Comparison of ENCODE assay signal across 22 cellular contexts in the genomic region with DNA sequence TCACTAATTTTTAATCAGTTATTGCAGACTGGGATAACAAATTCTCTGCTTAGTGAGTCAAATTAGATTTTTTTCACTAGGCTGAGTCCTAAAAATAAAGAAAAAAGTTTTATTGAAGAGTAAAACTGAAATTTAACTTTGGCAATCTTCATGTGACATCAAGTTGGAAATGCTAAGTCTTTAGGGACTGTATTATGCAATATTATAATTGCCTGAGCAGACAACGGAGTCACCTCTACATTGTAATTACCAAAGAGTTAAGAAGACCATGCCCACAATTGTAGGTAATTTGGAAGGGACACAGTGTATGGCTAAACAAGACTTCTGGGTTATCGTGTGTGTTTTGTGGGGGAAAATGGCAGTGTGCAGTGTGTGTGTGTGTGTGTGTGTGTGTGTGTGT. TPM values are rescaled to one million over a fixed set of nuclear protein-coding genes. Genes with fewer than 3 reads are reported as not detected.
DNase-seq lines count a peak whose midpoint lies in the region; ATAC-seq, FAIRE-seq and TF ChIP-seq lines count a peak whose summit lies in the region.
"Had no signal": no experiment of that assay in that cellular context is flagged by ENCODE, and none has a peak within 500 bp of the region (broad histone marks: within the 10 kb centered on the region; RNA-seq: fewer than 3 reads in every experiment).

No MANE protein-coding gene starts in this region.

- H2AFZ ChIP-seq in HepG2 (ENCODE audit: low read length) = no peak overlapping the region
- H2AFZ ChIP-seq: GM23248 had no signal

- TF ChIP-seq EP300 in HepG2 (IDR thresholded peaks at IDR 0.05; ENCODE audit: low read depth in 2 of 2, low read length in 2 of 2) (no peak), HepG2 (CRISPR knock-in tag; IDR thresholded peaks at IDR 0.05; ENCODE audit: borderline replicate concordance) (no peak)

- H3K36me3 ChIP-seq in HepG2 (replicated peaks in 1 of 2; ENCODE audit: control insufficient read depth in 1 of 2, insufficient read depth in 2 of 2, low read length in 2 of 2) (no peaks in the 10 kb centered on the region), right lobe of liver (no peaks in the 10 kb centered on the region)
- H3K36me3 ChIP-seq: BE2C, HAP-1 had no signal

- TF ChIP-seq POLR2A in HepG2 (IDR thresholded peaks at IDR 0.05; ENCODE audit: insufficient read depth in 1 of 2, low read depth in 2 of 2, low read length in 2 of 2) (no peak), right lobe of liver (IDR thresholded peaks at IDR 0.05) (no peak)

- no peak overlapping the region for H3K27ac Mint-ChIP-seq in endothelial cell (ENCODE audit: unreplicated experiment)
- H3K27ac Mint-ChIP-seq: CD8-positive, alpha-beta T cell had no signal

- H3K4me2 ChIP-seq in HepG2 (ENCODE audit: low read depth, low read length) = no peak overlapping the region

- no TSS peak for BruUV-seq in HepG2 (replicated peaks; lab: Mats Ljungman, UMichigan)

- intact Hi-C loops in HepG2 (cut with micrococcal nuclease; ENCODE audit: unreplicated experiment) (no loop called here), right lobe of liver (cut with DNase I) (no loop called here)

- H3K79me2 ChIP-seq in HepG2 (ENCODE audit: insufficient read depth, low read length) = no peaks in the 10 kb centered on the region

- no peak overlapping the region for H3K4me3 ChIP-seq in HepG2 (replicated peaks in 1 of 3; ENCODE audit: insufficient read depth in 1 of 3, low read depth in 2 of 3, low read length in 3 of 3)
- no peak overlapping the region for H3K4me3 ChIP-seq in right lobe of liver
- H3K4me3 ChIP-seq in HL-60 (replicated peaks; ENCODE audit: insufficient read depth, low read length) = no peak overlapping the region
- H3K4me3 ChIP-seq: GM12878, GM23248, HAP-1, K562 had no signal

- CTCF ChIA-PET in HepG2 (lab: Yijun Ruan, JAX; ENCODE audit: low intra/inter-chr PET ratio, low total read pairs) = no interaction called here

- no peak overlapping the region for H3K9ac ChIP-seq in HepG2 (ENCODE audit: insufficient read depth, low read depth, low read length)
- H3K9ac ChIP-seq: GM23248 had no signal

- H3K27me3 ChIP-seq in HepG2 (ENCODE audit: control insufficient read depth in 1 of 2, insufficient read depth in 2 of 2, low read length in 2 of 2) = no peaks in the 10 kb centered on the region
- no peaks in the 10 kb centered on the region for H3K27me3 ChIP-seq in right lobe of liver
- no peaks in the 10 kb centered on the region for H3K27me3 ChIP-seq in HL-60 (ENCODE audit: insufficient read depth, poor library complexity, severe bottlenecking)
- H3K27me3 ChIP-seq: BE2C had no signal

- H3K9me3 Mint-ChIP-seq in endothelial cell (ENCODE audit: unreplicated experiment) = no peaks in the 10 kb centered on the region
- H3K9me3 Mint-ChIP-seq: CD8-positive, alpha-beta T cell had no signal

- H3K4me1 Mint-ChIP-seq in endothelial cell (ENCODE audit: unreplicated experiment) = no peaks in the 10 kb centered on the region

- H3K9me3 ChIP-seq in HepG2 (ENCODE audit: low read length) (no peaks in the 10 kb centered on the region), right lobe of liver (no peaks in the 10 kb centered on the region)
- H3K9me3 ChIP-seq: BE2C, HAP-1 had no signal

- TF ChIP-seq CTCF in HepG2 (CRISPR knock-in tag; IDR thresholded peaks at IDR 0.05) (no peak), right lobe of liver (IDR thresholded peaks at IDR 0.05) (no peak), HL-60 (IDR thresholded peaks at IDR 0.05; ENCODE audit: insufficient read depth, low read length) (no peak), endothelial cell (IDR thresholded peaks at IDR 0.05; ENCODE audit: unreplicated experiment) (no peak)

- 52% methylated on average over 2 of the region's 2 CpGs for WGBS in HepG2 (ENCODE audit: low lambda C conversion rate)
- 53% methylated on average over 1 of the region's 2 CpGs for WGBS in right lobe of liver (ENCODE audit: insufficient coverage, low coverage, low lambda C conversion rate, missing lambda C conversion rate)

- H3K4me1 ChIP-seq in HepG2 (ENCODE audit: insufficient read depth, low read length) (no peaks in the 10 kb centered on the region), right lobe of liver (no peaks in the 10 kb centered on the region)
- H3K4me1 ChIP-seq: BE2C, HAP-1 had no signal

- H3K27ac ChIP-seq in HepG2 (ENCODE audit: extremely low read length, insufficient read depth, low read length) (no peak overlapping the region), right lobe of liver (no peak overlapping the region), HL-60 (replicated peaks) (peak overlapping the region; percentile 85)
- H3K27ac ChIP-seq: GM23248 had no signal

- no peaks in the 10 kb centered on the region for H4K20me1 ChIP-seq in HepG2 (ENCODE audit: insufficient read depth, low read length)

- H3K4me3 Mint-ChIP-seq in endothelial cell (ENCODE audit: unreplicated experiment) = no peak overlapping the region
- H3K4me3 Mint-ChIP-seq: CD8-positive, alpha-beta T cell had no signal

- FAIRE-seq in HepG2 (lab: Jason Lieb, UNC) = no peak
- FAIRE-seq: GM12878, K562 had no signal

- DNase-seq in HepG2 (ENCODE audit: low spot score) = no peak
- no peak for DNase-seq in right lobe of liver
- DNase-seq in HL-60 (ENCODE audit: low read depth in 1 of 2, low spot score in 1 of 2) = no peak
- DNase-seq in NCI-H69 (lab: John Stamatoyannopoulos, UW) = peak; percentile 34
- no peak for DNase-seq in NCI-H2029 (lab: John Stamatoyannopoulos, UW)
- DNase-seq in endothelial cell (ENCODE audit: low spot score) = no peak
- DNase-seq: BE2C; Calu3; CD8-positive, alpha-beta T cell; DMS53; DND-41; EL; GM23248; IMR-90 had no signal

- POLR2A ChIA-PET in HepG2 (lab: Yijun Ruan, JAX) = no interaction called here

- H3K27me3 Mint-ChIP-seq in endothelial cell (ENCODE audit: unreplicated experiment) = no peaks in the 10 kb centered on the region

- ATAC-seq in HepG2 = no peak
- no peak for ATAC-seq in right lobe of liver
- ATAC-seq in HG02623 (IDR thresholded peaks at IDR 0.05; ENCODE audit: unreplicated experiment) = no peak
- ATAC-seq: CD8-positive, alpha-beta T cell; GM12878; K562 had no signal

- no peak for TF ChIP-seq RAD21 in HepG2 (CRISPR knock-in tag; IDR thresholded peaks at IDR 0.05)

- in situ Hi-C loops in HepG2 (cut with HindIII; ENCODE audit: extremely low pct_ligation_motif_present, low pct_unique_long_range_greater_than_20kb) = no loop called here

- H3K36me3 Mint-ChIP-seq in endothelial cell (ENCODE audit: low read depth, unreplicated experiment) = no peaks in the 10 kb centered on the region
- H3K36me3 Mint-ChIP-seq: CD8-positive, alpha-beta T cell had no signal

RNA-seq across cellular contexts. Expression of a gene that starts 2.3 kb away (rescaled TPM):
- not detected in 2 replicates for total RNA-seq in HepG2 (2016; rRNA removed; fragmentation: Illumina TruSeq; extraction: Trizol)
- not detected in 2 replicates for total RNA-seq in HepG2 (2016; cell fraction: cytosol; rRNA removed; fragmentation: Illumina TruSeq; extraction: Trizol; ENCODE audit: low read depth)
- not detected in 2 replicates for total RNA-seq in HepG2 (2016; cell fraction: insoluble cytoplasmic fraction; rRNA removed; fragmentation: Illumina TruSeq; extraction: Trizol)
- not detected in 2 replicates for total RNA-seq in HepG2 (2016; cell fraction: membrane; rRNA removed; fragmentation: Illumina TruSeq; extraction: Trizol)
- not detected in 2 replicates for total RNA-seq in HepG2 (2016; cell fraction: nucleus; rRNA removed; fragmentation: Illumina TruSeq; extraction: Trizol)
- not detected in 2 replicates for polyA plus RNA-seq in HepG2 (2011; rRNA removed)
- not detected in 2 replicates for polyA plus RNA-seq in HepG2 (2011; cell fraction: cytosol; rRNA removed)
- polyA plus RNA-seq in HepG2 (2011; cell fraction: nucleus; rRNA removed) = not detected in 2 replicates
- polyA plus RNA-seq in HepG2 (2012) = not detected in 2 replicates
- not detected in 2 replicates for polyA plus RNA-seq in HepG2 (2016; cell fraction: cytosol; fragmentation: Illumina TruSeq; extraction: Trizol; ENCODE audit: low read depth)
- polyA plus RNA-seq in HepG2 (2016; cell fraction: insoluble cytoplasmic fraction; fragmentation: Illumina TruSeq; extraction: Trizol; ENCODE audit: low read depth) = not detected in 2 replicates
- polyA plus RNA-seq in HepG2 (2016; cell fraction: membrane; fragmentation: Illumina TruSeq; extraction: Trizol; ENCODE audit: low read depth) = not detected in 2 replicates
- polyA plus RNA-seq in HepG2 (2016; cell fraction: nucleus; fragmentation: Illumina TruSeq; extraction: Trizol; ENCODE audit: insufficient read depth, low read depth) = not detected in 2 replicates
- polyA minus RNA-seq in HepG2 (2011; rRNA and poly(A)+ RNA removed; ENCODE audit: low replicate concordance) = not detected in 2 replicates
- polyA minus RNA-seq in HepG2 (2011; cell fraction: cytosol; rRNA and poly(A)+ RNA removed) = not detected in 2 replicates
- not detected in 2 replicates for polyA minus RNA-seq in HepG2 (2011; cell fraction: nucleus; rRNA and poly(A)+ RNA removed)
- 1 to 10 TPM in 1 of 6 experiments, under 1 TPM in 4, not detected in 1; 0.27 to 1.2 (median 0.92) TPM for total RNA-seq in right lobe of liver
- total RNA-seq in endothelial cell (ENCODE audit: unreplicated experiment) = not detected
- total RNA-seq: A172; Calu3; CD8-positive, alpha-beta T cell; G401; GM12878; GM23248; H4; HT1080; IMR-90; K562 had no signal
- polyA plus RNA-seq: GM12878, GM23248, IMR-90, K562 had no signal

RNA-seq across cellular contexts. Expression of a gene that starts 24.5 kb away (rescaled TPM):
- total RNA-seq in HepG2 (2016; rRNA removed; fragmentation: Illumina TruSeq; extraction: Trizol) = not detected in 2 replicates
- total RNA-seq in HepG2 (2016; cell fraction: cytosol; rRNA removed; fragmentation: Illumina TruSeq; extraction: Trizol; ENCODE audit: low read depth) = not detected in 2 replicates
- total RNA-seq in HepG2 (2016; cell fraction: insoluble cytoplasmic fraction; rRNA removed; fragmentation: Illumina TruSeq; extraction: Trizol) = not detected in 2 replicates
- not detected in 2 replicates for total RNA-seq in HepG2 (2016; cell fraction: membrane; rRNA removed; fragmentation: Illumina TruSeq; extraction: Trizol)
- total RNA-seq in HepG2 (2016; cell fraction: nucleus; rRNA removed; fragmentation: Illumina TruSeq; extraction: Trizol) = not detected in 2 replicates
- not detected in 2 replicates for polyA plus RNA-seq in HepG2 (2011; rRNA removed)
- polyA plus RNA-seq in HepG2 (2011; cell fraction: cytosol; rRNA removed) = not detected in 2 replicates
- not detected in 2 replicates for polyA plus RNA-seq in HepG2 (2011; cell fraction: nucleus; rRNA removed)
- polyA plus RNA-seq in HepG2 (2012) = not detected in 2 replicates
- not detected in 2 replicates for polyA plus RNA-seq in HepG2 (2016; cell fraction: cytosol; fragmentation: Illumina TruSeq; extraction: Trizol; ENCODE audit: low read depth)
- not detected in 2 replicates for polyA plus RNA-seq in HepG2 (2016; cell fraction: insoluble cytoplasmic fraction; fragmentation: Illumina TruSeq; extraction: Trizol; ENCODE audit: low read depth)
- polyA plus RNA-seq in HepG2 (2016; cell fraction: membrane; fragmentation: Illumina TruSeq; extraction: Trizol; ENCODE audit: low read depth) = not detected in 2 replicates
- not detected in 2 replicates for polyA plus RNA-seq in HepG2 (2016; cell fraction: nucleus; fragmentation: Illumina TruSeq; extraction: Trizol; ENCODE audit: insufficient read depth, low read depth)
- polyA minus RNA-seq in HepG2 (2011; rRNA and poly(A)+ RNA removed; ENCODE audit: low replicate concordance) = not detected in 2 replicates
- not detected in 2 replicates for polyA minus RNA-seq in HepG2 (2011; cell fraction: cytosol; rRNA and poly(A)+ RNA removed)
- not detected in 2 replicates for polyA minus RNA-seq in HepG2 (2011; cell fraction: nucleus; rRNA and poly(A)+ RNA removed)
- not detected for total RNA-seq in right lobe of liver
- not detected for total RNA-seq in endothelial cell (ENCODE audit: unreplicated experiment)
- total RNA-seq: A172; Calu3; CD8-positive, alpha-beta T cell; G401; GM12878; GM23248; H4; HT1080; IMR-90; K562 had no signal
- polyA plus RNA-seq: GM12878, GM23248, IMR-90, K562 had no signal

RNA-seq across cellular contexts. Expression of a gene that starts 32.9 kb away (rescaled TPM):
- total RNA-seq in HepG2 (2016; rRNA removed; fragmentation: Illumina TruSeq; extraction: Trizol) (not detected in 2 replicates), right lobe of liver (not detected), endothelial cell (ENCODE audit: unreplicated experiment) (not detected)
- not detected in 2 replicates for total RNA-seq in HepG2 (2016; cell fraction: cytosol; rRNA removed; fragmentation: Illumina TruSeq; extraction: Trizol; ENCODE audit: low read depth)
- not detected in 2 replicates for total RNA-seq in HepG2 (2016; cell fraction: insoluble cytoplasmic fraction; rRNA removed; fragmentation: Illumina TruSeq; extraction: Trizol)
- not detected in 2 replicates for total RNA-seq in HepG2 (2016; cell fraction: membrane; rRNA removed; fragmentation: Illumina TruSeq; extraction: Trizol)
- 0.31 and 0.37 TPM in 2 replicates for total RNA-seq in HepG2 (2016; cell fraction: nucleus; rRNA removed; fragmentation: Illumina TruSeq; extraction: Trizol)
- polyA plus RNA-seq in HepG2 (2011; rRNA removed) = 0.10 TPM in 1 of 2 replicates, not detected in the other
- polyA plus RNA-seq in HepG2 (2011; cell fraction: cytosol; rRNA removed) = not detected in 2 replicates
- 0.16 and 0.33 TPM in 2 replicates for polyA plus RNA-seq in HepG2 (2011; cell fraction: nucleus; rRNA removed)
- not detected in 2 replicates for polyA plus RNA-seq in HepG2 (2012)
- polyA plus RNA-seq in HepG2 (2016; cell fraction: cytosol; fragmentation: Illumina TruSeq; extraction: Trizol; ENCODE audit: low read depth) = not detected in 2 replicates
- not detected in 2 replicates for polyA plus RNA-seq in HepG2 (2016; cell fraction: insoluble cytoplasmic fraction; fragmentation: Illumina TruSeq; extraction: Trizol; ENCODE audit: low read depth)
- not detected in 2 replicates for polyA plus RNA-seq in HepG2 (2016; cell fraction: membrane; fragmentation: Illumina TruSeq; extraction: Trizol; ENCODE audit: low read depth)
- not detected in 2 replicates for polyA plus RNA-seq in HepG2 (2016; cell fraction: nucleus; fragmentation: Illumina TruSeq; extraction: Trizol; ENCODE audit: insufficient read depth, low read depth)
- polyA minus RNA-seq in HepG2 (2011; rRNA and poly(A)+ RNA removed; ENCODE audit: low replicate concordance) = 1.0 TPM in 1 of 2 replicates, not detected in the other
- not detected in 2 replicates for polyA minus RNA-seq in HepG2 (2011; cell fraction: cytosol; rRNA and poly(A)+ RNA removed)
- polyA minus RNA-seq in HepG2 (2011; cell fraction: nucleus; rRNA and poly(A)+ RNA removed) = 3.7 and 3.9 TPM in 2 replicates
- total RNA-seq: A172; Calu3; CD8-positive, alpha-beta T cell; G401; GM12878; GM23248; H4; HT1080; IMR-90; K562 had no signal
- polyA plus RNA-seq: GM12878, GM23248, IMR-90, K562 had no signal

RNA-seq across cellular contexts. Expression of a gene that starts 46.6 kb away (rescaled TPM):
- total RNA-seq in HepG2 (2016; rRNA removed; fragmentation: Illumina TruSeq; extraction: Trizol) (0.03 and 0.20 TPM in 2 replicates), right lobe of liver (10 to 100 TPM in 1 of 6 experiments, 1 to 10 TPM in 2, under 1 TPM in 3; 0.68 to 15.7 (median 1.0) TPM), endothelial cell (ENCODE audit: unreplicated experiment) (2.3 TPM)
- total RNA-seq in HepG2 (2016; cell fraction: cytosol; rRNA removed; fragmentation: Illumina TruSeq; extraction: Trizol; ENCODE audit: low read depth) = 0.09 TPM in 1 of 2 replicates, not detected in the other
- 0.01 and 0.13 TPM in 2 replicates for total RNA-seq in HepG2 (2016; cell fraction: insoluble cytoplasmic fraction; rRNA removed; fragmentation: Illumina TruSeq; extraction: Trizol)
- total RNA-seq in HepG2 (2016; cell fraction: membrane; rRNA removed; fragmentation: Illumina TruSeq; extraction: Trizol) = 0.03 and 0.24 TPM in 2 replicates
- 0.53 and 0.66 TPM in 2 replicates for total RNA-seq in HepG2 (2016; cell fraction: nucleus; rRNA removed; fragmentation: Illumina TruSeq; extraction: Trizol)
- 0.16 and 0.34 TPM in 2 replicates for polyA plus RNA-seq in HepG2 (2011; rRNA removed)
- 0.04 and 0.05 TPM in 2 replicates for polyA plus RNA-seq in HepG2 (2011; cell fraction: cytosol; rRNA removed)
- 0.61 and 1.0 TPM in 2 replicates for polyA plus RNA-seq in HepG2 (2011; cell fraction: nucleus; rRNA removed)
- 0.13 and 0.23 TPM in 2 replicates for polyA plus RNA-seq in HepG2 (2012)
- polyA plus RNA-seq in HepG2 (2016; cell fraction: cytosol; fragmentation: Illumina TruSeq; extraction: Trizol; ENCODE audit: low read depth) = not detected in 2 replicates
- polyA plus RNA-seq in HepG2 (2016; cell fraction: insoluble cytoplasmic fraction; fragmentation: Illumina TruSeq; extraction: Trizol; ENCODE audit: low read depth) = not detected in 2 replicates
- polyA plus RNA-seq in HepG2 (2016; cell fraction: membrane; fragmentation: Illumina TruSeq; extraction: Trizol; ENCODE audit: low read depth) = not detected in 2 replicates
- polyA plus RNA-seq in HepG2 (2016; cell fraction: nucleus; fragmentation: Illumina TruSeq; extraction: Trizol; ENCODE audit: insufficient read depth, low read depth) = 0.10 and 0.19 TPM in 2 replicates
- 0.05 and 0.46 TPM in 2 replicates for polyA minus RNA-seq in HepG2 (2011; rRNA and poly(A)+ RNA removed; ENCODE audit: low replicate concordance)
- polyA minus RNA-seq in HepG2 (2011; cell fraction: cytosol; rRNA and poly(A)+ RNA removed) = 0.59 TPM in 1 of 2 replicates, not detected in the other
- 3.5 and 4.0 TPM in 2 replicates for polyA minus RNA-seq in HepG2 (2011; cell fraction: nucleus; rRNA and poly(A)+ RNA removed)
- total RNA-seq: A172, G401, IMR-90 had no signal
- polyA plus RNA-seq: IMR-90 had no signal
